8 cellular contexts compared by ENCODE assay signal in the genomic region with DNA sequence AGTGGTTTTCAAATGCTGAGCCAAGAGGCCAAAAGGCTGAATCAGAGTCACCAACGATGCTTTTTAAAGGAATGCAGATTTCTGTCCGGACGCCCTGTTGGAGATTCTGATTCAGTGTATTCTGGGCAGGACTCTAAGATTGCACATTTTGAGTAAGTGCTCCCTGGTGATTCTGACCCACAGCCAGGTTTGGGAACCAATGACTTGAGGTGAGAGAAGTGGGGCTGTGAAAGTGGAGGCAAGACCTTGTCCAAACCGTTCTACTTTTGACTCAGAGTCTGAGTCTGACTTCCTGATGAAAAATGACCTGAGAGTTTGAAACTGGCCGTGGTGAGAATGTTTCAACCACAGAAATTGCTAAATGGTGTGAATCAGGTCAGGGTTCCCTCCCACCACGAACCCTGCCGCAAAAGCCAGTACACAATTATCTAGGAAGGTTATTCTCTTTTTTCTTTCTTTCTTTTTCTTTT.
A peak's percentile ranks its signal among the peaks of the same experiment; 100 is the strongest.
DNase-seq lines count a peak whose midpoint lies in the region; ATAC-seq and TF ChIP-seq lines count a peak whose summit lies in the region.

No MANE protein-coding gene starts in this region.

- WGBS in prostate gland, result 77% methylated on average over 7 of the region's 7 CpGs

- intact Hi-C loops in prostate gland (cut with DNase I), result no loop called here

- no peaks in the 10 kb centered on the region for H3K4me1 ChIP-seq in prostate gland (replicated peaks)

- peak; percentile 98 for ATAC-seq in GM21529 (IDR thresholded peaks at IDR 0.05; ENCODE audit: unreplicated experiment)

- H3K9me3 ChIP-seq in prostate gland, result no peaks in the 10 kb centered on the region

- DNase-seq in GM12865 (ENCODE audit: low read depth), result peak; percentile 91
- DNase-seq in HS-5 (ENCODE audit: low read depth), result peak; percentile 80
- peak; percentile 28 for DNase-seq in fibroblast of the conjunctiva (ENCODE audit: low read depth)
- DNase-seq in HPDE6-E6E7 (ENCODE audit: extremely low spot score), result no peak
- no peak for DNase-seq in prostate gland (ENCODE audit: low spot score)
- no peak for DNase-seq in activated CD4-positive, alpha-beta T cell treated with anti-CD3 and anti-CD28 coated beads, Interleukin-2, amount 50 U/mL, for 1 hour
- no peak for DNase-seq in NCI-H2196 treated with DMSO at 0.1 percent for 48 hours (lab: John Stamatoyannopoulos, UW; ENCODE audit: unreplicated experiment)

- H3K4me3 ChIP-seq in GM12865 (ENCODE audit: low read depth, low read length) (no peak overlapping the region), prostate gland (no peak overlapping the region)

- H3K27me3 ChIP-seq in prostate gland (replicated peaks; ENCODE audit: insufficient read depth), result no peaks in the 10 kb centered on the region

- H3K36me3 ChIP-seq in prostate gland, result no peaks in the 10 kb centered on the region

- no peak for TF ChIP-seq POLR2A in prostate gland (IDR thresholded peaks at IDR 0.05)

- H3K27ac ChIP-seq in prostate gland, result no peak overlapping the region

- TF ChIP-seq CTCF in GM12865 (IDR thresholded peaks at IDR 0.05; ENCODE audit: insufficient read depth, low read depth, low read length, missing control alignments) (no peak), prostate gland (IDR thresholded peaks at IDR 0.05) (no peak)

Comparison
In these comparisons a context has a peak if more than half of its experiments do, and no peak if none do; other contexts are left out.
1. DNase-seq: peak in GM12865 (single experiment), HS-5 (single experiment) and fibroblast of the conjunctiva (single experiment); none in HPDE6-E6E7 (single experiment), prostate gland (single experiment), activated CD4-positive, alpha-beta T cell treated with anti-CD3 and anti-CD28 coated beads, Interleukin-2, amount 50 U/mL, for 1 hour (single experiment) and NCI-H2196 treated with DMSO at 0.1 percent for 48 hours (single experiment).